In the genomic region with DNA sequence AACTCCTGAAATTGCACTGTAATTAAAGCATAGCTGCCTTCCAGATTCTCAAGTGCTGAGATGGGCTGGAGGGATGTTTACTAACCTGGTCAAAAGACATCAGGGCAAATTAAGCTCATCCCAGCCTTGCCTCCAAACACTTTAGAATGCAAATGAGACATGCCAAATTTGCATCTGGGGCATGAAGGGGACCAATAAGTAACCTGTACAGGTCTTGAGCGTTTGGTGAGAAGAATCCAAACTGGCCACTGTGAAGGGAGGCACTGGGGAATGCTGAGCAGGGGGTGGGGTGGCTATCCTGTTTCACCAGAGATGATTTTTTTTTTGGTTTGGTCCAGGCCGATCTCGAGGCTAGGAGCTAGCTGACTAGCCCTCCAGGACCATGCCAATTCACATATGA, we compare ENCODE assay signal across 8 cellular contexts. TPM values are rescaled to one million over a fixed set of nuclear protein-coding genes. Genes with fewer than 3 reads are reported as not detected.
DNase-seq lines count a peak whose midpoint lies in the region; ATAC-seq and TF ChIP-seq lines count a peak whose summit lies in the region.

No MANE protein-coding gene starts in this region.

- H2AFZ ChIP-seq in OCI-LY1 (ENCODE audit: low read length): no peak overlapping the region

- intact Hi-C loops in natural killer cell (cut with micrococcal nuclease): no loop called here

- peaks cover 38% of the 10 kb centered on the region for H3K4me1 Mint-ChIP-seq in activated naive CD4-positive, alpha-beta T cell treated with anti-CD3 and anti-CD28 coated beads, Interleukin-2, amount 10 ng/mL, durations not matched to agents 7 days and 5 days
- H3K4me1 Mint-ChIP-seq in natural killer cell: peaks cover 0 to 16% of the 10 kb centered on the region in 2 donors

- peak overlapping the region; percentile 68 for H3K4me2 ChIP-seq in OCI-LY1 (ENCODE audit: low read length)

- no peaks in the 10 kb centered on the region for H3K9me3 ChIP-seq in OCI-LY1 (ENCODE audit: low read length)

- no peaks in the 10 kb centered on the region for H3K9me2 ChIP-seq in OCI-LY1 (ENCODE audit: low read depth, low read length)

- ATAC-seq in HG02970 (IDR thresholded peaks at IDR 0.05; ENCODE audit: low FRiP score, unreplicated experiment): peak; percentile 40
- no peak for ATAC-seq in natural killer cell

- H3K9me3 Mint-ChIP-seq in activated naive CD4-positive, alpha-beta T cell treated with anti-CD3 and anti-CD28 coated beads, Interleukin-2, amount 10 ng/mL, durations not matched to agents 7 days and 5 days: no peaks in the 10 kb centered on the region
- H3K9me3 Mint-ChIP-seq in natural killer cell: no peaks in the 10 kb centered on the region

- TF ChIP-seq CTCF in OCI-LY1 (IDR thresholded peaks at IDR 0.05; ENCODE audit: low read length): no peak
- no peak for TF ChIP-seq CTCF in natural killer cell (IDR thresholded peaks at IDR 0.05)

- H3K27ac ChIP-seq in OCI-LY1 (ENCODE audit: low read depth, low read length, poor library complexity, severe bottlenecking): peak overlapping the region; percentile 98

- H3K4me3 Mint-ChIP-seq in activated naive CD4-positive, alpha-beta T cell treated with anti-CD3 and anti-CD28 coated beads, Interleukin-2, amount 10 ng/mL, durations not matched to agents 7 days and 5 days: no peak overlapping the region
- peak overlapping the region; percentile 13 for H3K4me3 Mint-ChIP-seq in natural killer cell

- H3K4me1 ChIP-seq in OCI-LY1 (ENCODE audit: insufficient read depth, low read length, severe bottlenecking): peaks cover 63% of the 10 kb centered on the region

- no peaks in the 10 kb centered on the region for H3K36me3 ChIP-seq in OCI-LY1 (ENCODE audit: insufficient read depth, low read length)

- no peaks in the 10 kb centered on the region for H3K36me3 Mint-ChIP-seq in activated naive CD4-positive, alpha-beta T cell treated with anti-CD3 and anti-CD28 coated beads, Interleukin-2, amount 10 ng/mL, durations not matched to agents 7 days and 5 days
- H3K36me3 Mint-ChIP-seq in natural killer cell: no peaks in the 10 kb centered on the region

- no peak for DNase-seq in activated naive CD4-positive, alpha-beta T cell treated with anti-CD3 and anti-CD28 coated beads, Interleukin-2, amount 10 ng/mL, durations not matched to agents 7 days and 5 days
- DNase-seq in activated naive CD4-positive, alpha-beta T cell treated with Interleukin-2 at 50 U/mL for 16 hours: no peak
- DNase-seq in natural killer cell: no peak
- DNase-seq in nucleus accumbens (lab: John Stamatoyannopoulos, UW): no peak
- no peak for DNase-seq in superior temporal gyrus (ENCODE audit: extremely low spot score)
- DNase-seq in ureter (ENCODE audit: low spot score): no peak

- H3K4me3 ChIP-seq in OCI-LY1 (ENCODE audit: low read depth, low read length, poor library complexity, severe bottlenecking): peak overlapping the region; percentile 55

- H3F3A ChIP-seq in OCI-LY1 (ENCODE audit: insufficient read depth, low read length): no peaks in the 10 kb centered on the region

- peak overlapping the region; percentile 90 for H3K27ac Mint-ChIP-seq in activated naive CD4-positive, alpha-beta T cell treated with anti-CD3 and anti-CD28 coated beads, Interleukin-2, amount 10 ng/mL, durations not matched to agents 7 days and 5 days
- peak overlapping the region in 1 of 2 donors; percentile 82 for H3K27ac Mint-ChIP-seq in natural killer cell

- no peaks in the 10 kb centered on the region for H4K20me1 ChIP-seq in OCI-LY1 (ENCODE audit: insufficient read depth, low read length)

- peak overlapping the region; percentile 84 for H3K9ac ChIP-seq in OCI-LY1 (ENCODE audit: low read length)

- no peaks in the 10 kb centered on the region for H3K27me3 ChIP-seq in OCI-LY1 (ENCODE audit: insufficient read depth, low read length)

- CTCF ChIA-PET in activated naive CD4-positive, alpha-beta T cell treated with anti-CD3 and anti-CD28 coated beads, Interleukin-2, amount 10 ng/mL, durations not matched to agents 7 days and 5 days (lab: Charles Lee): interaction anchor here (0.8 to 1.0 kb wide), 3 partner anchors 8 to 106 kb away, joined by 3 to 6 read pairs (median 4); no protein-coding TSS in a partner anchor

- H3K27me3 Mint-ChIP-seq in activated naive CD4-positive, alpha-beta T cell treated with anti-CD3 and anti-CD28 coated beads, Interleukin-2, amount 10 ng/mL, durations not matched to agents 7 days and 5 days: peaks cover 30% of the 10 kb centered on the region
- no peaks in the 10 kb centered on the region for H3K27me3 Mint-ChIP-seq in natural killer cell (ENCODE audit: low read depth in 2 of 2)

- no peaks in the 10 kb centered on the region for H3K79me2 ChIP-seq in OCI-LY1 (ENCODE audit: insufficient read depth, low read length)

RNA-seq across cellular contexts. Expression of gene ADA2, which starts 38.3 kb away (rescaled TPM):
- total RNA-seq in natural killer cell (100 to 1,000 TPM; 117 to 148 (median 130) TPM), ureter (22.9 TPM)
